1 cellular context compared by ENCODE assay signal in the genomic region with DNA sequence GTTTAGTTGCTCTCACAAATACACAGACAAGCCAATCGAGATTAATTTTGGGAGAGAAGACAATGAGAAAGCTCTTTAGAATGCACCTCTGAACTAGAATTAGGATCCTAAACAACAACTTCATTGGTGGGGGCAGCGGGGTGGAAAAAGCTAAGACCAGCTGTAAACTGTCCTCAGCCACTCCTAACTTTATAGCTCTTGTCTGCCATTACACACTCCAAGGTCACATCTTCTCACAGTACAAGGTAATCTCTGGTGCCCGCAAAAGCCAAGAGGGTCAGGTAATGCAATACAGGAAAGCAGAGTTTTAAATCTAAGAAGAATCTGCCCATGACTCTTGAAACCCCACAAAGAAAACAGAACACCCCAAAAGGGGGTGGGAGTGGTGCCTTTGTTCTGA.
TF ChIP-seq lines count a peak whose summit lies in the region.

No MANE protein-coding gene starts in this region.

TF ChIP-seq in K562, 482 proteins besides CTCF, POLR2A, EP300 and RAD21:
- no peak for TF ChIP-seq ARNT (IDR thresholded peaks at IDR 0.05)
- TF ChIP-seq, protein P1, sequence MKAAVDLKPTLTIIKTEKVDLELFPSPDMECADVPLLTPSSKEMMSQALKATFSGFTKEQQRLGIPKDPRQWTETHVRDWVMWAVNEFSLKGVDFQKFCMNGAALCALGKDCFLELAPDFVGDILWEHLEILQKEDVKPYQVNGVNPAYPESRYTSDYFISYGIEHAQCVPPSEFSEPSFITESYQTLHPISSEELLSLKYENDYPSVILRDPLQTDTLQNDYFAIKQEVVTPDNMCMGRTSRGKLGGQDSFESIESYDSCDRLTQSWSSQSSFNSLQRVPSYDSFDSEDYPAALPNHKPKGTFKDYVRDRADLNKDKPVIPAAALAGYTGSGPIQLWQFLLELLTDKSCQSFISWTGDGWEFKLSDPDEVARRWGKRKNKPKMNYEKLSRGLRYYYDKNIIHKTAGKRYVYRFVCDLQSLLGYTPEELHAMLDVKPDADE (conservative IDR thresholded peaks at IDR 0.05; ENCODE audit: control insufficient read depth, low read depth, low read length) = no peak
- no peak for TF ChIP-seq RHOXF2B (CRISPR knock-in tag; conservative IDR thresholded peaks at IDR 0.05)
- no peak for TF ChIP-seq CHD1 (IDR thresholded peaks at IDR 0.05; ENCODE audit: low read length)
- TF ChIP-seq, protein P2, sequence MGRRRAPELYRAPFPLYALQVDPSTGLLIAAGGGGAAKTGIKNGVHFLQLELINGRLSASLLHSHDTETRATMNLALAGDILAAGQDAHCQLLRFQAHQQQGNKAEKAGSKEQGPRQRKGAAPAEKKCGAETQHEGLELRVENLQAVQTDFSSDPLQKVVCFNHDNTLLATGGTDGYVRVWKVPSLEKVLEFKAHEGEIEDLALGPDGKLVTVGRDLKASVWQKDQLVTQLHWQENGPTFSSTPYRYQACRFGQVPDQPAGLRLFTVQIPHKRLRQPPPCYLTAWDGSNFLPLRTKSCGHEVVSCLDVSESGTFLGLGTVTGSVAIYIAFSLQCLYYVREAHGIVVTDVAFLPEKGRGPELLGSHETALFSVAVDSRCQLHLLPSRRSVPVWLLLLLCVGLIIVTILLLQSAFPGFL (CRISPR knock-in tag; IDR thresholded peaks at IDR 0.05) = no peak
- no peak for TF ChIP-seq ZNF121 (CRISPR knock-in tag; conservative IDR thresholded peaks at IDR 0.05)
- no peak for TF ChIP-seq MAFK (IDR thresholded peaks at IDR 0.05; ENCODE audit: low read length)
- no peak for TF ChIP-seq HCFC1 (IDR thresholded peaks at IDR 0.05; ENCODE audit: low read depth, low read length)
- no peak for TF ChIP-seq MAFF (IDR thresholded peaks at IDR 0.05; ENCODE audit: low read length)
- TF ChIP-seq SIX5 (IDR thresholded peaks at IDR 0.05; ENCODE audit: borderline replicate concordance in 1 of 2, insufficient read depth in 1 of 2, low read depth in 1 of 2, low read length in 2 of 2) = no peak
- no peak for TF ChIP-seq ZSCAN29 (IDR thresholded peaks at IDR 0.05)
- TF ChIP-seq, protein P3, sequence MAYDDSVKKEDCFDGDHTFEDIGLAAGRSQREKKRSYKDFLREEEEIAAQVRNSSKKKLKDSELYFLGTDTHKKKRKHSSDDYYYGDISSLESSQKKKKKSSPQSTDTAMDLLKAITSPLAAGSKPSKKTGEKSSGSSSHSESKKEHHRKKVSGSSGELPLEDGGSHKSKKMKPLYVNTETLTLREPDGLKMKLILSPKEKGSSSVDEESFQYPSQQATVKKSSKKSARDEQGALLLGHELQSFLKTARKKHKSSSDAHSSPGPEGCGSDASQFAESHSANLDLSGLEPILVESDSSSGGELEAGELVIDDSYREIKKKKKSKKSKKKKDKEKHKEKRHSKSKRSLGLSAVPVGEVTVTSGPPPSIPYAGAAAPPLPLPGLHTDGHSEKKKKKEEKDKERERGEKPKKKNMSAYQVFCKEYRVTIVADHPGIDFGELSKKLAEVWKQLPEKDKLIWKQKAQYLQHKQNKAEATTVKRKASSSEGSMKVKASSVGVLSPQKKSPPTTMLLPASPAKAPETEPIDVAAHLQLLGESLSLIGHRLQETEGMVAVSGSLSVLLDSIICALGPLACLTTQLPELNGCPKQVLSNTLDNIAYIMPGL (CRISPR knock-in tag; IDR thresholded peaks at IDR 0.05) = no peak
- no peak for TF ChIP-seq ZZZ3 (IDR thresholded peaks at IDR 0.05)
- no peak for TF ChIP-seq ELF1 (tag; IDR thresholded peaks at IDR 0.05)
